9 cellular contexts compared by ENCODE assay signal in the genomic region with DNA sequence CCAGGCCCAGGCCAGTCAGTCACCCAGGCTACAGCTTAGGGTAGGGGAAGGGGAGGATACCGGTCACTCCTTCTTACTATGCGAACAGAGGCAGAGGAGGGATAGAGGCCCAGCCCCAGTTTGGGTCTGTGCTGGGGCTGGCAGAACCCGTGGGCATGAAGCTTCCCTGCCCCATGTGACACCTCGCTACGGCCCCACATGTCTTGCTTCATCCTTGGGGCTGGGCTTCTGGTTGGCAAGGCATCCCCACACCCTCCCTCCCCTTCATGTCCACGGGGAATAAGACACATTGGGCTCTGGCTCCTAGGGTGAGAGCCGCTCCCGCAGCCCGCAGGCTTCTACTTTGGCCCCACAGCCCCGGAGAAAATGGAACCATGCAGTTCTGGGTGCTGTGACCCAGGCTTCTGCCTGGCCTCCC. TPM values are rescaled to one million over a fixed set of nuclear protein-coding genes. Genes with fewer than 3 reads are reported as not detected.
DNase-seq lines count a peak whose midpoint lies in the region; ATAC-seq and TF ChIP-seq lines count a peak whose summit lies in the region.
"Had no signal": no experiment of that assay in that cellular context is flagged by ENCODE, and none has a peak within 500 bp of the region (broad histone marks: within the 10 kb centered on the region; RNA-seq: fewer than 3 reads in every experiment).

No MANE protein-coding gene starts in this region.

- H3K4ac ChIP-seq in neuronal stem cell (ENCODE audit: low read length): no peak overlapping the region

- ATAC-seq in upper lobe of right lung: peak; percentile 50

- H3K9ac ChIP-seq in neuronal stem cell (ENCODE audit: low read depth, low read length, poor library complexity): no peak overlapping the region

- no peak overlapping the region for H4K91ac ChIP-seq in neuronal stem cell (ENCODE audit: low read depth, low read length, poor library complexity)

- no peak overlapping the region for H2BK12ac ChIP-seq in neuronal stem cell (ENCODE audit: low read length)

- TF ChIP-seq CTCF in VCaP (conservative IDR thresholded peaks at IDR 0.05) (no peak), fibroblast of pulmonary artery (IDR thresholded peaks at IDR 0.05; ENCODE audit: low read length, missing control alignments) (no peak), upper lobe of right lung (IDR thresholded peaks at IDR 0.05) (no peak)

- no peaks in the 10 kb centered on the region for H3K79me1 ChIP-seq in neuronal stem cell (ENCODE audit: low read depth, low read length)

- H4K8ac ChIP-seq in neuronal stem cell (ENCODE audit: low read depth, low read length): no peak overlapping the region

- no peak overlapping the region for H2AFZ ChIP-seq in neuronal stem cell (ENCODE audit: low read length)

- no peak overlapping the region for H2BK120ac ChIP-seq in neuronal stem cell (ENCODE audit: low read depth, low read length)

- H3K23ac ChIP-seq in neuronal stem cell (ENCODE audit: low read depth, low read length, poor library complexity): no peak overlapping the region

- H3K27me3 ChIP-seq in neuronal stem cell (ENCODE audit: control insufficient read depth in 3 of 3, insufficient read depth in 3 of 3, low read depth in 1 of 3, low read length in 3 of 3) (no peaks in the 10 kb centered on the region), upper lobe of right lung (no peaks in the 10 kb centered on the region)

- DNase-seq in fibroblast of pulmonary artery (ENCODE audit: low read depth) (peak; percentile 63), neuronal stem cell (ENCODE audit: low spot score) (no peak), upper lobe of right lung (peak; percentile 79), SKM-1 (lab: John Stamatoyannopoulos, UW; ENCODE audit: unreplicated experiment) (no peak), SIG-M5 treated with dmso at 0.1 percent for 504 hours (lab: John Stamatoyannopoulos, UW; ENCODE audit: unreplicated experiment) (no peak)
- no peak for DNase-seq in activated CD8-positive, alpha-beta memory T cell treated with anti-CD3 and anti-CD28 coated beads for 24 hours
- DNase-seq: GF-D8; stimulated activated CD4-positive, alpha-beta T cell treated with anti-CD3 and anti-CD28 coated beads, Interleukin-4, amount 100 ng/mL, for 24 hours had no signal

- H2AK5ac ChIP-seq in neuronal stem cell (ENCODE audit: low read depth, low read length): no peak overlapping the region

- H3K27ac ChIP-seq in VCaP (peak overlapping the region; percentile 59), neuronal stem cell (replicated peaks; ENCODE audit: low read length) (no peak overlapping the region), upper lobe of right lung (peak overlapping the region; percentile 95)

- H3K4me1 ChIP-seq in neuronal stem cell (ENCODE audit: control insufficient read depth in 2 of 2, insufficient read depth in 1 of 2, low read depth in 1 of 2, low read length in 2 of 2) (peaks cover 17 to 39% of the 10 kb centered on the region in 2 donors), upper lobe of right lung (peaks cover 66% of the 10 kb centered on the region)

- WGBS in neuronal stem cell (ENCODE audit: extremely low coverage in 2 of 2, insufficient read length in 2 of 2, insufficient replicate concordance in 1 of 2), 2 donors: no CpG with 5 or more reads among the region's 10 CpGs

- H3K36me3 ChIP-seq in neuronal stem cell (replicated peaks in 1 of 2; ENCODE audit: control insufficient read depth in 2 of 2, insufficient read depth in 2 of 2, low read length in 2 of 2): peaks cover 1 to 13% of the 10 kb centered on the region in 2 donors
- H3K36me3 ChIP-seq in upper lobe of right lung: peaks cover 41% of the 10 kb centered on the region

- H2BK5ac ChIP-seq in neuronal stem cell (ENCODE audit: low read length): no peak overlapping the region

- H3K4me3 ChIP-seq in fibroblast of pulmonary artery (replicated peaks; ENCODE audit: low read depth, low read length) (no peak overlapping the region), neuronal stem cell (ENCODE audit: low read length in 2 of 2) (no peak overlapping the region), upper lobe of right lung (no peak overlapping the region)

- intact Hi-C loops in upper lobe of right lung (cut with DNase I): no loop called here

- no peak overlapping the region for H2BK15ac ChIP-seq in neuronal stem cell (ENCODE audit: low read length)

- H3K9me3 ChIP-seq in neuronal stem cell (replicated peaks in 1 of 2; ENCODE audit: control insufficient read depth in 2 of 2, insufficient read depth in 1 of 2, low read depth in 1 of 2, low read length in 2 of 2) (no peaks in the 10 kb centered on the region), upper lobe of right lung (no peaks in the 10 kb centered on the region)

- no peak overlapping the region for H3K14ac ChIP-seq in neuronal stem cell (ENCODE audit: low read length)

- peak overlapping the region; percentile 17 for H3K18ac ChIP-seq in neuronal stem cell (ENCODE audit: low read length)

- H3K4me2 ChIP-seq in neuronal stem cell (ENCODE audit: insufficient read depth, low read length, poor library complexity, severe bottlenecking): no peak overlapping the region

RNA-seq across cellular contexts. Expression of a gene that starts 32.4 kb away (rescaled TPM):
- 13.1 TPM for polyA plus RNA-seq in neuronal stem cell (2013, experiment 1 of 2)
- 12.9 TPM for polyA plus RNA-seq in neuronal stem cell (2013, experiment 2 of 2)
- 35.8 TPM for total RNA-seq in upper lobe of right lung

RNA-seq across cellular contexts. Expression of a gene that starts 48.5 kb away (rescaled TPM):
- polyA plus RNA-seq in neuronal stem cell (2013, experiment 1 of 2): 0.04 TPM
- polyA plus RNA-seq in neuronal stem cell (2013, experiment 2 of 2): 0.06 TPM
- 0.72 TPM for total RNA-seq in upper lobe of right lung

Comparison
In these comparisons a context has a peak if more than half of its experiments do, and no peak if none do; other contexts are left out.
1. DNase-seq: peak in fibroblast of pulmonary artery (single experiment) and upper lobe of right lung (single experiment); none in neuronal stem cell (single experiment), SKM-1 (single experiment), activated CD8-positive, alpha-beta memory T cell treated with anti-CD3 and anti-CD28 coated beads for 24 hours (single experiment) and SIG-M5 treated with dmso at 0.1 percent for 504 hours (single experiment).